In the genomic region with DNA sequence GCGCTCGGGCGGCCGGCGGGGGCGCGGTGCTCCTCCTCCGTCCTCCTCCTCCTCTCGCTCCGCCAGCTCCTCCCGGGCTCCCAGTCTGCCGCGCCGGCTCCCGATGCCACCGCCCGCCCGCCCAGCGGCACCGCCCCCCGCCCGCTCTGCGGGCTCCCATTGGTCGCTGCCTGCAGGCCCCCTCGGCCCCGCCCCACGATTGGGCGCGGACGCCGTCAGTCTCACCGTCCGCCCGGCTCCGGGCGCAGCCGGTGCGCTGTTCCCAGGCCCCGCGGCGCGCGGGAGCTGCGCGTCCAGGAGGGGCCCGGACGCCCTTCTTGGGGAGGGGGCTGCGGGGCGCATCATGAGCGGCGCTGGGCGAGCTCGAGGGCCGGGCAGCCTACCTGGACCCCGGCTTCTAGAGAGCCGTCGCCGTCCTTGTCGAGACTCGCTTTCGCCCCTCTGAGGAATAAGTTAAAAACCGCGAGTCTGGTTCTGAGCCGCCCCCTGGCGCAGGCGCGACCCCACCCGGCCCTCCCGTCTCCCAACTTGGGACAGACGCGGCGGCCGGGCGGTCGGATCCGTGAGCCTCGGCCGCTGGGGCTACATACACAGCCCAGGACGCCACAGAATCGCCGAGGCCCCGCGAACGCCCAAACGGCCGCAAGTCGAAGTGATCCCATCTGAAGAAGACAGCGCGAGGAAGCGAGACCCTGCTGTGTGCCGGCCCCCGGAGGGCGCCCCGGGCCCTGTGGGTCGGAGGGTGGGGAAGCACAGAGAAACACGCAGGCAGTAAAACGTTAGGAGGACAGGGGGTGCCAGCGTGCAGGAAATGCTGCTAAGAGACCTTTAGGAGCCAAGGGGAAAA, we compare ENCODE assay signal across 8 cellular contexts. TPM values are rescaled to one million over a fixed set of nuclear protein-coding genes. Genes with fewer than 3 reads are reported as not detected.
DNase-seq lines count a peak whose midpoint lies in the region; ATAC-seq and TF ChIP-seq lines count a peak whose summit lies in the region.

A gene with protein sequence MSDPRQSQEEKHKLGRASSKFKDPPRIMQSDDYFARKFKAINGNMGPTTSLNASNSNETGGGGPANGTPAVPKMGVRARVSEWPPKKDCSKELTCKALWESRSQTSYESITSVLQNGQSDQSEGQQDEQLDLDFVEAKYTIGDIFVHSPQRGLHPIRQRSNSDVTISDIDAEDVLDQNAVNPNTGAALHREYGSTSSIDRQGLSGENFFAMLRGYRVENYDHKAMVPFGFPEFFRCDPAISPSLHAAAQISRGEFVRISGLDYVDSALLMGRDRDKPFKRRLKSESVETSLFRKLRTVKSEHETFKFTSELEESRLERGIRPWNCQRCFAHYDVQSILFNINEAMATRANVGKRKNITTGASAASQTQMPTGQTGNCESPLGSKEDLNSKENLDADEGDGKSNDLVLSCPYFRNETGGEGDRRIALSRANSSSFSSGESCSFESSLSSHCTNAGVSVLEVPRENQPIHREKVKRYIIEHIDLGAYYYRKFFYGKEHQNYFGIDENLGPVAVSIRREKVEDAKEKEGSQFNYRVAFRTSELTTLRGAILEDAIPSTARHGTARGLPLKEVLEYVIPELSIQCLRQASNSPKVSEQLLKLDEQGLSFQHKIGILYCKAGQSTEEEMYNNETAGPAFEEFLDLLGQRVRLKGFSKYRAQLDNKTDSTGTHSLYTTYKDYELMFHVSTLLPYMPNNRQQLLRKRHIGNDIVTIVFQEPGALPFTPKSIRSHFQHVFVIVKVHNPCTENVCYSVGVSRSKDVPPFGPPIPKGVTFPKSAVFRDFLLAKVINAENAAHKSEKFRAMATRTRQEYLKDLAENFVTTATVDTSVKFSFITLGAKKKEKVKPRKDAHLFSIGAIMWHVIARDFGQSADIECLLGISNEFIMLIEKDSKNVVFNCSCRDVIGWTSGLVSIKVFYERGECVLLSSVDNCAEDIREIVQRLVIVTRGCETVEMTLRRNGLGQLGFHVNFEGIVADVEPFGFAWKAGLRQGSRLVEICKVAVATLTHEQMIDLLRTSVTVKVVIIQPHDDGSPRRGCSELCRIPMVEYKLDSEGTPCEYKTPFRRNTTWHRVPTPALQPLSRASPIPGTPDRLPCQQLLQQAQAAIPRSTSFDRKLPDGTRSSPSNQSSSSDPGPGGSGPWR (N-terminal part only) (minus strand): TSS at position 87 of the 847 bp plus-strand sequence. CDS start 114,794 bp downstream, outside the sequence.

- peaks cover 31% of the 10 kb centered on the region for H3K27me3 Mint-ChIP-seq in CD8-positive, alpha-beta T cell (ENCODE audit: low read depth)

- CTCF ChIA-PET in CD8-positive, alpha-beta T cell (lab: Charles Lee): interaction anchor here (1.0 to 2.1 kb wide), 3 partner anchors 163 to 763 kb away, joined by 3 to 5 read pairs (median 4); no protein-coding TSS in a partner anchor

- no peak for TF ChIP-seq CTCF in CD8-positive, alpha-beta T cell (IDR thresholded peaks at IDR 0.05)
- peak; percentile 62 for TF ChIP-seq CTCF in epithelial cell of esophagus (IDR thresholded peaks at IDR 0.05; ENCODE audit: insufficient read depth, low read depth, low read length, missing control alignments)
- TF ChIP-seq CTCF in mucosa of descending colon (IDR thresholded peaks at IDR 0.05): no peak

- intact Hi-C loops in CD8-positive, alpha-beta T cell (cut with DNase I, micrococcal nuclease): loop anchor here (2.0 to 5.0 kb wide), 3 partner anchors 175 to 322 kb away; a partner anchor contains a TSS
- intact Hi-C loops in mucosa of descending colon (cut with DNase I, micrococcal nuclease): loop anchor here (5.0 to 10.0 kb wide), 3 partner anchors 165 to 615 kb away; no protein-coding TSS in a partner anchor

- H3K27ac Mint-ChIP-seq in CD8-positive, alpha-beta T cell: no peak within 1 kb of the TSS

- peak within 1 kb of the TSS; percentile 89 for H3K4me3 Mint-ChIP-seq in CD8-positive, alpha-beta T cell

- peak within 1 kb of the TSS; percentile 46 for H3K4me3 ChIP-seq in CD8-positive, alpha-beta T cell (ENCODE audit: low read depth, low read length)
- H3K4me3 ChIP-seq in epithelial cell of esophagus (ENCODE audit: low read length): peak within 1 kb of the TSS; percentile 74
- peak within 1 kb of the TSS; percentile 73 for H3K4me3 ChIP-seq in mucosa of descending colon

- H3K9me3 ChIP-seq in CD8-positive, alpha-beta T cell (ENCODE audit: low read length): no peaks in the 10 kb centered on the region
- H3K9me3 ChIP-seq in mucosa of descending colon: no peaks in the 10 kb centered on the region

- H3K36me3 Mint-ChIP-seq in CD8-positive, alpha-beta T cell: no peaks in the 10 kb centered on the region

- H3K4me1 ChIP-seq in CD8-positive, alpha-beta T cell (ENCODE audit: insufficient read depth, low read length): peaks cover 9% of the 10 kb centered on the region
- peaks cover 32% of the 10 kb centered on the region for H3K4me1 ChIP-seq in mucosa of descending colon (ENCODE audit: low read depth)

- H3K27ac ChIP-seq in CD8-positive, alpha-beta T cell (ENCODE audit: low read depth, low read length): no peak within 1 kb of the TSS

- H3K36me3 ChIP-seq in CD8-positive, alpha-beta T cell (ENCODE audit: insufficient read depth, low read length): no peaks in the 10 kb centered on the region
- no peaks in the 10 kb centered on the region for H3K36me3 ChIP-seq in mucosa of descending colon (ENCODE audit: low read depth)

- POLR2A ChIA-PET in CD8-positive, alpha-beta T cell (lab: Charles Lee): no interaction called here

- peaks cover 22% of the 10 kb centered on the region for H3K4me1 Mint-ChIP-seq in CD8-positive, alpha-beta T cell (ENCODE audit: low read depth)

- no peaks in the 10 kb centered on the region for H3K9me3 Mint-ChIP-seq in CD8-positive, alpha-beta T cell

- H3K27me3 ChIP-seq in CD8-positive, alpha-beta T cell (ENCODE audit: insufficient read depth, low read length): peaks cover 5% of the 10 kb centered on the region

- peak; percentile 94 for ATAC-seq in CD8-positive, alpha-beta T cell
- ATAC-seq in GM21360 (IDR thresholded peaks at IDR 0.05; ENCODE audit: unreplicated experiment): peak; percentile 98
- ATAC-seq in mucosa of descending colon: peak; percentile 92

- DNase-seq in CD8-positive, alpha-beta T cell: peak; percentile 67 to 91 (median 77)
- peak; percentile 38 for DNase-seq in HS-5 (ENCODE audit: low read depth)
- DNase-seq in NOMO-1 (lab: John Stamatoyannopoulos, UW; ENCODE audit: unreplicated experiment in 2 of 2): peak; percentile 73 to 82
- DNase-seq in activated CD8-positive, alpha-beta memory T cell treated with anti-CD3 and anti-CD28 coated beads, Interleukin-2, amount 50 U/mL, for 48 hours: peak; percentile 92
- DNase-seq in epithelial cell of esophagus (ENCODE audit: low read depth): peak; percentile 94
- DNase-seq in mucosa of descending colon: peak; percentile 94 to 98 (median 95)
- peak; percentile 81 to 82 for DNase-seq in stimulated activated CD8-positive, alpha-beta memory T cell treated with anti-CD3 and anti-CD28 coated beads, Interleukin-2, amount 100 ng/mL, for 48 hours (ENCODE audit: low read depth in 2 of 2)

RNA-seq across cellular contexts. Expression of the gene that starts here (rescaled TPM):
- 1 to 10 TPM; 2.1 to 2.2 TPM for total RNA-seq in CD8-positive, alpha-beta T cell
- total RNA-seq in mucosa of descending colon: 10 to 100 TPM; 78.7 to 94.4 (median 79.0) TPM

Comparison
In these comparisons a context has a peak if more than half of its experiments do, and no peak if none do; other contexts are left out.
1. RNA of the gene that starts here (total RNA-seq): 78.7 to 94.4 TPM in mucosa of descending colon; 2.1 to 2.2 TPM in CD8-positive, alpha-beta T cell; every median in the first group is over 10 times any median in the second.
2. DNase-seq: peak in every context shown above with its lines; median percentile 95 in mucosa of descending colon; 94 in epithelial cell of esophagus; 92 in activated CD8-positive, alpha-beta memory T cell treated with anti-CD3 and anti-CD28 coated beads, Interleukin-2, amount 50 U/mL, for 48 hours; 82 in stimulated activated CD8-positive, alpha-beta memory T cell treated with anti-CD3 and anti-CD28 coated beads, Interleukin-2, amount 100 ng/mL, for 48 hours; 78 in NOMO-1; 77 in CD8-positive, alpha-beta T cell; 38 in HS-5.
3. Peak in every context shown above with its lines, with median percentiles within 50 percentile points of each other: ATAC-seq and H3K4me3 ChIP-seq.